11 cellular contexts compared by ENCODE assay signal in genomic region chr20:33829636-33830035, GRCh38. TPM values are rescaled to one million over a fixed set of nuclear protein-coding genes. Genes with fewer than 3 reads are reported as not detected.
DNase-seq lines count a peak whose midpoint lies in the region; ATAC-seq and TF ChIP-seq lines count a peak whose summit lies in the region.
"Had no signal": no experiment of that assay in that cellular context is flagged by ENCODE, and none has a peak within 500 bp of the region (broad histone marks: within the 10 kb centered on the region; RNA-seq: fewer than 3 reads in every experiment).

No MANE protein-coding gene starts in this region.

- TF ChIP-seq CTCF in right atrium auricular region (IDR thresholded peaks at IDR 0.05) (no peak), brain (conservative IDR thresholded peaks at IDR 0.05) (no peak), neutrophil (IDR thresholded peaks at IDR 0.05) (no peak), suprapubic skin (IDR thresholded peaks at IDR 0.05) (no peak)

- H3K4me1 ChIP-seq in right cardiac atrium (ENCODE audit: control insufficient read depth, insufficient read depth, low read length): peaks cover 48% of the 10 kb centered on the region
- H3K4me1 ChIP-seq in right atrium auricular region: peaks cover 0 to 81% of the 10 kb centered on the region in 2 donors
- peaks cover 38 to 52% of the 10 kb centered on the region in 2 experiments for H3K4me1 ChIP-seq in neutrophil (ENCODE audit: control insufficient read depth in 1 of 2, insufficient read depth in 1 of 2, low read depth in 1 of 2, low read length in 1 of 2)
- H3K4me1 ChIP-seq in suprapubic skin: peaks cover 80% of the 10 kb centered on the region

- intact Hi-C loops in right cardiac atrium (cut with DNase I): no loop called here

- WGBS in right cardiac atrium: 63% methylated on average over 3 of the region's 3 CpGs
- 76% methylated on average over 3 of the region's 3 CpGs for WGBS in suprapubic skin

- DNase-seq in right cardiac atrium (no peak), right atrium auricular region (ENCODE audit: low spot score) (no peak), NCI-H82 (lab: John Stamatoyannopoulos, UW) (no peak), suprapubic skin (ENCODE audit: low spot score in 2 of 2) (no peak)
- DNase-seq in effector CD4-positive, alpha-beta T cell: no peak
- DNase-seq in activated CD4-positive, CD25-positive, alpha-beta regulatory T cell treated with anti-CD3 and anti-CD28 coated beads, Interleukin-2, amount 50 U/mL, for 72 hours: no peak
- DNase-seq: adrenal gland, NCI-H1930, retina had no signal

- H3K27ac ChIP-seq in right cardiac atrium (ENCODE audit: low read length): peak overlapping the region; percentile 31
- no peak overlapping the region for H3K27ac ChIP-seq in right atrium auricular region
- peak overlapping the region; percentile 63 for H3K27ac ChIP-seq in neutrophil
- no peak overlapping the region for H3K27ac ChIP-seq in suprapubic skin

- peaks cover 3% of the 10 kb centered on the region for H3K27me3 Mint-ChIP-seq in brain

- no peaks in the 10 kb centered on the region for H3K9me3 ChIP-seq in right cardiac atrium (ENCODE audit: control insufficient read depth, low read length)
- no peaks in the 10 kb centered on the region for H3K9me3 ChIP-seq in right atrium auricular region
- H3K9me3 ChIP-seq in neutrophil: no peaks in the 10 kb centered on the region
- H3K9me3 ChIP-seq in suprapubic skin: no peaks in the 10 kb centered on the region
- H3K9me3 ChIP-seq: adrenal gland had no signal

- H3K27ac Mint-ChIP-seq in brain: peak overlapping the region; percentile 37 to 93 (median 83)

- H3K36me3 ChIP-seq in right atrium auricular region (no peaks in the 10 kb centered on the region), neutrophil (peaks cover 9% of the 10 kb centered on the region), suprapubic skin (no peaks in the 10 kb centered on the region)
- H3K36me3 ChIP-seq: adrenal gland had no signal

- H3K4me3 ChIP-seq in right cardiac atrium (ENCODE audit: low read length) (no peak overlapping the region), right atrium auricular region (no peak overlapping the region), neutrophil (ENCODE audit: low read depth in 1 of 2, low read length in 1 of 2) (no peak overlapping the region), suprapubic skin (no peak overlapping the region)
- H3K4me3 ChIP-seq: adrenal gland had no signal

- peaks cover 97% of the 10 kb centered on the region for H3K4me1 Mint-ChIP-seq in brain

- H3K4me3 Mint-ChIP-seq in brain: peak overlapping the region in 2 of 5 experiments; percentile 3 to 57

- ATAC-seq in right cardiac atrium: no peak

- no peak for TF ChIP-seq EP300 in suprapubic skin (IDR thresholded peaks at IDR 0.05)

- H3K27me3 ChIP-seq in right cardiac atrium (ENCODE audit: control insufficient read depth, insufficient read depth) (no peaks in the 10 kb centered on the region), right atrium auricular region (no peaks in the 10 kb centered on the region), neutrophil (no peaks in the 10 kb centered on the region), suprapubic skin (no peaks in the 10 kb centered on the region)
- H3K27me3 ChIP-seq: adrenal gland had no signal

- TF ChIP-seq POLR2A in suprapubic skin (IDR thresholded peaks at IDR 0.05): no peak

- peaks cover 18% of the 10 kb centered on the region for H3K36me3 Mint-ChIP-seq in brain

- no peaks in the 10 kb centered on the region for H3K9me3 Mint-ChIP-seq in brain

RNA-seq across cellular contexts. Expression of gene CHMP4B, which starts 18.5 kb away (rescaled TPM):
- 100 to 1,000 TPM in 1 of 4 donors, 10 to 100 TPM in 3; 88.3 to 117 (median 90.2) TPM for total RNA-seq in right cardiac atrium
- polyA plus RNA-seq in right cardiac atrium: 126 TPM
- total RNA-seq in right atrium auricular region: 10 to 100 TPM; 57.0 to 79.5 TPM
- 198 TPM for polyA plus RNA-seq in brain (ENCODE audit: insufficient read depth, low read depth, low replicate concordance)
- 10 to 100 TPM; 62.1 to 95.8 (median 74.8) TPM for total RNA-seq in suprapubic skin

Comparison
In these comparisons a context has a peak if more than half of its experiments do, and no peak if none do; other contexts are left out.
1. H3K27ac ChIP-seq: peak in right cardiac atrium (single experiment) and neutrophil (single experiment); none in right atrium auricular region (0 of 2) and suprapubic skin (single experiment).